ENCODE assay signal across 42 cellular contexts in the genomic region with DNA sequence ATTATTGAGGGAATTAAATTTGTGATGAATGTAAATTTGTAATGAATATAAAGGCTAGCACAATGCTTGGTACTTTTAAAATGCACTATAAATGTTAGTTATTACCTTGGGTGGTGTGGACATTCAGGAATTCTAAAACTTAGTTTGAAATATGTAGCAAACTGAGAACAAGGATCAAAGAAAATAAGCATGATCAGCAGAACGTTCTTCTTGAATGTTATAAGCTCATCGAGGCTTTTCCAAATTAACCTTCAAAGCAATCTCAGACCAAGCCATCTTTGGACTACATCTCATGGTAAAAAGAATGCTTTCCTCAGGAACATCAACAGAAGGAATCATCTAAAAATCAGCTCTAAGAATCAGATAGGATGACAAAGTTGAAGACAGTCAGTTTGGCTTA.
"Had no signal": no experiment of that assay in that cellular context is flagged by ENCODE, and none has a peak within 500 bp of the region (broad histone marks: within the 10 kb centered on the region; RNA-seq: fewer than 3 reads in every experiment).

No MANE protein-coding gene starts in this region.

- H3K27me3 ChIP-seq: adrenal gland, body of pancreas, brain microvascular endothelial cell, breast epithelium had no signal

- H3K36me3 ChIP-seq: adrenal gland, brain microvascular endothelial cell, breast epithelium had no signal

- H3K9me3 Mint-ChIP-seq: central memory CD8-positive, alpha-beta T cell had no signal

- FAIRE-seq: astrocyte, TTC549 had no signal

- H3K4me1 ChIP-seq: body of pancreas, breast epithelium had no signal

- H3K4me1 Mint-ChIP-seq: activated CD4-positive, alpha-beta memory T cell treated with anti-CD3 and anti-CD28 coated beads, Interleukin-2, amount 10 ng/mL, durations not matched to agents 7 days and 5 days; activated CD4-positive, alpha-beta T cell treated with anti-CD3 and anti-CD28 coated beads for 36 hours; activated CD4-positive, alpha-beta T cell treated with anti-CD3 and anti-CD28 coated beads, Interleukin-2, amount 10 ng/mL, durations not matched to agents 7 days and 5 days; activated CD8-positive, alpha-beta memory T cell treated with anti-CD3 and anti-CD28 coated beads, Interleukin-2, amount 10 ng/mL, durations not matched to agents 7 days and 5 days; activated naive CD8-positive, alpha-beta T cell treated with anti-CD3 and anti-CD28 coated beads for 36 hours; activated T-helper 17 cell treated with anti-CD3 and anti-CD28 coated beads, Interleukin-2, amount 50 U/mL, for 72 hours; central memory CD8-positive, alpha-beta T cell had no signal

- H3K36me3 Mint-ChIP-seq: activated CD8-positive, alpha-beta memory T cell treated with anti-CD3 and anti-CD28 coated beads, Interleukin-2, amount 10 ng/mL, durations not matched to agents 7 days and 5 days; activated naive CD8-positive, alpha-beta T cell treated with anti-CD3 and anti-CD28 coated beads for 36 hours had no signal

- ATAC-seq: activated CD4-positive, alpha-beta T cell treated with anti-CD3 and anti-CD28 coated beads for 36 hours; activated CD4-positive, CD25-positive, alpha-beta regulatory T cell treated with anti-CD3 and anti-CD28 coated beads, Interleukin-2, amount 50 U/mL, for 24 hours; activated CD8-positive, alpha-beta memory T cell treated with anti-CD3 and anti-CD28 coated beads, Interleukin-2, amount 10 ng/mL, durations not matched to agents 7 days and 5 days; activated CD8-positive, alpha-beta T cell treated with anti-CD3 and anti-CD28 coated beads, Interleukin-2, amount 10 ng/mL, durations not matched to agents 7 days and 5 days; activated naive CD4-positive, alpha-beta T cell treated with anti-CD3 and anti-CD28 coated beads, Interleukin-2, amount 50 U/mL, for 72 hours; activated T-cell treated with anti-CD3 and anti-CD28 coated beads, Interleukin-2, amount 50 U/mL, for 4 hours; activated T-cell treated with anti-CD3 and anti-CD28 coated beads, Interleukin-2, amount 50 U/mL, for 72 hours; activated T-helper 17 cell treated with anti-CD3 and anti-CD28 coated beads, Interleukin-2, amount 50 U/mL, for 72 hours; body of pancreas; WTC11 had no signal

- H3K4me3 Mint-ChIP-seq: activated CD4-positive, alpha-beta memory T cell treated with anti-CD3 and anti-CD28 coated beads, Interleukin-2, amount 10 ng/mL, durations not matched to agents 7 days and 5 days; activated CD4-positive, alpha-beta T cell treated with anti-CD3 and anti-CD28 coated beads for 36 hours; activated CD4-positive, alpha-beta T cell treated with anti-CD3 and anti-CD28 coated beads, Interleukin-2, amount 10 ng/mL, durations not matched to agents 7 days and 5 days; activated CD8-positive, alpha-beta memory T cell treated with anti-CD3 and anti-CD28 coated beads, Interleukin-2, amount 10 ng/mL, durations not matched to agents 7 days and 5 days; activated CD8-positive, alpha-beta T cell treated with anti-CD3 and anti-CD28 coated beads, Interleukin-2, amount 10 ng/mL, durations not matched to agents 7 days and 5 days; activated naive CD4-positive, alpha-beta T cell treated with anti-CD3 and anti-CD28 coated beads for 36 hours; activated naive CD8-positive, alpha-beta T cell treated with anti-CD3 and anti-CD28 coated beads for 36 hours; activated T-cell treated with anti-CD3 and anti-CD28 coated beads, Interleukin-2, amount 50 U/mL, for 4 hours; activated T-cell treated with anti-CD3 and anti-CD28 coated beads, Interleukin-2, amount 50 U/mL, for 72 hours; activated T-helper 1 cell treated with anti-CD3 and anti-CD28 coated beads, Interleukin-12 subunit alpha, Interleukin-12 subunit beta, Interleukin-2, Interleukin-4 antibody, amounts not matched to agents 30 ng/mL and 10 ng/mL and 1 ng/mL, durations not matched to agents 14 hours and 24 hours and 36 hours; activated T-helper 17 cell treated with anti-CD3 and anti-CD28 coated beads, Interleukin-2, amount 50 U/mL, for 72 hours; central memory CD8-positive, alpha-beta T cell; T-helper 1 cell treated with Interleukin-12 subunit alpha and Interleukin-12 subunit beta and Interleukin-4 antibody, amounts not matched to agents 30 μg/mL and 1 μg/mL, for 36 hours; T-helper 2 cell treated with Interferon-gamma antibody and Interleukin-4, amounts not matched to agents 5 μg/mL and 100 μg/mL, for 36 hours; WTC11 had no signal

- H3K27ac Mint-ChIP-seq: activated CD4-positive, alpha-beta memory T cell treated with anti-CD3 and anti-CD28 coated beads, Interleukin-2, amount 10 ng/mL, durations not matched to agents 7 days and 5 days; activated CD4-positive, alpha-beta T cell treated with anti-CD3 and anti-CD28 coated beads for 36 hours; activated CD4-positive, alpha-beta T cell treated with anti-CD3 and anti-CD28 coated beads, Interleukin-2, amount 10 ng/mL, durations not matched to agents 7 days and 5 days; activated CD8-positive, alpha-beta memory T cell treated with anti-CD3 and anti-CD28 coated beads, Interleukin-2, amount 10 ng/mL, durations not matched to agents 7 days and 5 days; activated CD8-positive, alpha-beta T cell treated with anti-CD3 and anti-CD28 coated beads, Interleukin-2, amount 10 ng/mL, durations not matched to agents 7 days and 5 days; activated naive CD4-positive, alpha-beta T cell treated with anti-CD3 and anti-CD28 coated beads for 36 hours; activated naive CD4-positive, alpha-beta T cell treated with anti-CD3 and anti-CD28 coated beads, Interleukin-2, amount 50 U/mL, for 72 hours; activated naive CD8-positive, alpha-beta T cell treated with anti-CD3 and anti-CD28 coated beads for 36 hours; activated T-cell treated with anti-CD3 and anti-CD28 coated beads, Interleukin-2, amount 50 U/mL, for 72 hours; activated T-helper 1 cell treated with anti-CD3 and anti-CD28 coated beads, Interleukin-12 subunit alpha, Interleukin-12 subunit beta, Interleukin-2, Interleukin-4 antibody, amounts not matched to agents 30 ng/mL and 10 ng/mL and 1 ng/mL, durations not matched to agents 14 hours and 24 hours and 36 hours; activated T-helper 17 cell treated with anti-CD3 and anti-CD28 coated beads, Interleukin-2, amount 50 U/mL, for 72 hours; T-helper 1 cell treated with Interleukin-12 subunit alpha and Interleukin-12 subunit beta and Interleukin-4 antibody, amounts not matched to agents 30 μg/mL and 1 μg/mL, for 36 hours; T-helper 2 cell treated with Interferon-gamma antibody and Interleukin-4, amounts not matched to agents 5 μg/mL and 100 μg/mL, for 36 hours; WTC11 had no signal

- H3K4me3 ChIP-seq: adrenal gland, body of pancreas, breast epithelium had no signal

- H3K27ac ChIP-seq: adrenal gland, body of pancreas, brain microvascular endothelial cell, VCaP had no signal

- DNase-seq: activated CD4-positive, alpha-beta memory T cell treated with anti-CD3 and anti-CD28 coated beads, Interleukin-2, amount 10 ng/mL, durations not matched to agents 7 days and 5 days; activated CD4-positive, alpha-beta T cell treated with anti-CD3 and anti-CD28 coated beads for 1 hour; activated CD4-positive, alpha-beta T cell treated with anti-CD3 and anti-CD28 coated beads for 36 hours; activated CD4-positive, alpha-beta T cell treated with anti-CD3 and anti-CD28 coated beads for 48 hours; activated CD4-positive, alpha-beta T cell treated with anti-CD3 and anti-CD28 coated beads, Interleukin-2, amount 10 ng/mL, durations not matched to agents 7 days and 5 days; activated CD4-positive, alpha-beta T cell treated with anti-CD3 and anti-CD28 coated beads, Interleukin-2, amount 50 U/mL, for 48 hours; activated CD4-positive, CD25-positive, alpha-beta regulatory T cell; activated CD8-positive, alpha-beta memory T cell treated with anti-CD3 and anti-CD28 coated beads for 24 hours; activated CD8-positive, alpha-beta memory T cell treated with anti-CD3 and anti-CD28 coated beads, Interleukin-2, amount 10 ng/mL, durations not matched to agents 7 days and 5 days; activated CD8-positive, alpha-beta T cell treated with anti-CD3 and anti-CD28 coated beads, Interleukin-2, amount 10 ng/mL, durations not matched to agents 7 days and 5 days; activated effector memory CD4-positive, alpha-beta T cell treated with anti-CD3 and anti-CD28 coated beads, Interleukin-2, amount 50 U/mL, for 16 hours; activated gamma-delta T cell treated with Interleukin-2 at 50 U/mL for 16 hours; activated naive CD4-positive, alpha-beta T cell; activated naive CD4-positive, alpha-beta T cell treated with anti-CD3 and anti-CD28 coated beads for 36 hours; activated naive CD4-positive, alpha-beta T cell treated with anti-CD3 and anti-CD28 coated beads, Interleukin-2, amount 50 U/mL, for 16 hours; activated naive CD8-positive, alpha-beta T cell treated with anti-CD3 and anti-CD28 coated beads for 36 hours; activated T-cell treated with anti-CD3 and anti-CD28 coated beads for 4 hours; activated T-cell treated with anti-CD3 and anti-CD28 coated beads, Interleukin-2, amount 50 U/mL, for 1 hour; activated T-cell treated with anti-CD3 and anti-CD28 coated beads, Interleukin-2, amount 50 U/mL, for 4 hours; activated T-cell treated with anti-CD3 and anti-CD28 coated beads, Interleukin-2, amount 50 U/mL, for 72 hours; adrenal gland; amniotic stem cell; aorta; body of pancreas; brain microvascular endothelial cell; caudate nucleus; cerebellar nuclear complex; T-helper 1 cell; T-helper 2 cell; T-helper 9 cell had no signal

- H3K27me3 Mint-ChIP-seq: activated CD8-positive, alpha-beta memory T cell treated with anti-CD3 and anti-CD28 coated beads, Interleukin-2, amount 10 ng/mL, durations not matched to agents 7 days and 5 days; activated T-helper 17 cell treated with anti-CD3 and anti-CD28 coated beads, Interleukin-2, amount 50 U/mL, for 72 hours had no signal
